In genomic region chr18:105161-106053, GRCh38 we compare ENCODE assay signal across 9 cellular contexts. TPM values are rescaled to one million over a fixed set of nuclear protein-coding genes. Genes with fewer than 3 reads are reported as not detected.
"Had no signal": no experiment of that assay in that cellular context is flagged by ENCODE, and none has a peak within 500 bp of the region (broad histone marks: within the 10 kb centered on the region; RNA-seq: fewer than 3 reads in every experiment).

No MANE protein-coding gene starts in this region.

RNA-seq across cellular contexts. Expression of gene TUBB8B, which starts 56.0 kb away (rescaled TPM):
- total RNA-seq: activated CD4-positive, alpha-beta memory T cell treated with anti-CD3 and anti-CD28 coated beads, Interleukin-2, amount 10 ng/mL, durations not matched to agents 7 days and 5 days; activated T-helper 1 cell treated with anti-CD3 and anti-CD28 coated beads, Interleukin-12 subunit alpha, Interleukin-12 subunit beta, Interleukin-2, Interleukin-4 antibody, amounts not matched to agents 30 ng/mL and 10 ng/mL and 1 ng/mL, durations not matched to agents 14 hours and 24 hours and 36 hours; dermis blood vessel endothelial cell; esophagus mucosa; left lung; osteoblast; sigmoid colon; temporal lobe had no signal
- polyA plus RNA-seq: neural cell had no signal
